In the genomic region with DNA sequence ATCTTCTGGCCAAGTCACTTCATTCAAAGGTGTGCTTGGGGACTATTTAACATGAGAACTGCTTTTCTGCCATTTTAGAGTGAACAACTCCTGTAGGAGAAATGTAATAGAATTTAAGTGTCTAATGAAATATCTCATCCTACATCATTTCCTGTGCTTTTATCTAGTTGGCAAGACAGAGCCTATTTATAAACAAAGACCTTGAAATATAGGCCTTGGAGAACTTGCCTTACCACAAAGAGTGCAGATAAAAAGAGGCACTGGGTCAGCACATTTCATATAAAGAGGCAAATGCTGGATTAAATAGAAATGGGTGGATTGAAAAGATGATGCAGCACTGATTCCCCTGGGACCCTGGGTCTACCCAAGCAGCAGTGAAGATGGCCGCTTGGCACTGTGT, we compare ENCODE assay signal across 18 cellular contexts.
DNase-seq lines count a peak whose midpoint lies in the region; ATAC-seq lines count a peak whose summit lies in the region.
"Had no signal": no experiment of that assay in that cellular context is flagged by ENCODE, and none has a peak within 500 bp of the region (broad histone marks: within the 10 kb centered on the region; RNA-seq: fewer than 3 reads in every experiment).

No MANE protein-coding gene starts in this region.

- H3K4me2 ChIP-seq in BLaER1, result peak overlapping the region; percentile 34
- H3K4me2 ChIP-seq: GM23338 had no signal

- no peak overlapping the region for H3K4me3 ChIP-seq in BLaER1
- H3K4me3 ChIP-seq: BLaER1 treated with 17β-estradiol and CSF1 and Interleukin-3, amounts not matched to agents 10 nM and 100 nM; GM23338 had no signal

- ATAC-seq in activated CD4-positive, alpha-beta T cell treated with anti-CD3 and anti-CD28 coated beads for 36 hours, result no peak
- ATAC-seq: GM23338, HCT116 had no signal

- H3K4me3 Mint-ChIP-seq in activated CD4-positive, alpha-beta T cell treated with anti-CD3 and anti-CD28 coated beads for 36 hours, result no peak overlapping the region
- H3K4me3 Mint-ChIP-seq: B cell; CD14-positive monocyte; CD4-positive, alpha-beta T cell; CD8-positive, alpha-beta memory T cell; GM23338; H9 had no signal

- no peaks in the 10 kb centered on the region for H3K4me1 Mint-ChIP-seq in activated CD4-positive, alpha-beta T cell treated with anti-CD3 and anti-CD28 coated beads for 36 hours
- H3K4me1 Mint-ChIP-seq: B cell, CD14-positive monocyte, GM23338, H9 had no signal

- peaks cover 42% of the 10 kb centered on the region for H3K36me3 Mint-ChIP-seq in activated CD4-positive, alpha-beta T cell treated with anti-CD3 and anti-CD28 coated beads for 36 hours (ENCODE audit: low read depth)

- H3K4me1 ChIP-seq in BLaER1, result peaks cover 7% of the 10 kb centered on the region

- H4K20me1 ChIP-seq in BLaER1, result no peaks in the 10 kb centered on the region
- H4K20me1 ChIP-seq: BLaER1 treated with 17β-estradiol and CSF1 and Interleukin-3, amounts not matched to agents 10 nM and 100 nM had no signal

- H3K36me3 ChIP-seq in BLaER1, result no peaks in the 10 kb centered on the region

- CTCF ChIA-PET in activated CD4-positive, alpha-beta T cell treated with anti-CD3 and anti-CD28 coated beads for 36 hours (lab: Charles Lee), result no interaction called here

- H3K9ac ChIP-seq in BLaER1, result no peak overlapping the region
- H3K9ac ChIP-seq: BLaER1 treated with 17β-estradiol and CSF1 and Interleukin-3, amounts not matched to agents 10 nM and 100 nM had no signal

- H3K27me3 ChIP-seq in BLaER1, result no peaks in the 10 kb centered on the region
- H3K27me3 ChIP-seq: BLaER1 treated with 17β-estradiol and CSF1 and Interleukin-3, amounts not matched to agents 10 nM and 100 nM had no signal

- no peaks in the 10 kb centered on the region for H3K9me3 Mint-ChIP-seq in activated CD4-positive, alpha-beta T cell treated with anti-CD3 and anti-CD28 coated beads for 36 hours (ENCODE audit: low read depth)
- H3K9me3 Mint-ChIP-seq: CD8-positive, alpha-beta memory T cell; GM23338; H9 had no signal

- no peaks in the 10 kb centered on the region for H3K9me3 ChIP-seq in BLaER1
- H3K9me3 ChIP-seq: BLaER1 treated with 17β-estradiol and CSF1 and Interleukin-3, amounts not matched to agents 10 nM and 100 nM had no signal

- POLR2A ChIA-PET in activated CD4-positive, alpha-beta T cell treated with anti-CD3 and anti-CD28 coated beads for 36 hours (lab: Charles Lee), result no interaction called here

- DNase-seq in M059J (ENCODE audit: low read depth) (peak; percentile 3), iris pigment epithelial cell (ENCODE audit: low read depth) (peak; percentile 41), NCI-H82 treated with DMSO at 0.1 percent for 48 hours (lab: John Stamatoyannopoulos, UW; ENCODE audit: unreplicated experiment) (no peak), RKO (ENCODE audit: low spot score) (no peak)
- DNase-seq in activated CD4-positive, alpha-beta T cell treated with anti-CD3 and anti-CD28 coated beads for 36 hours, result no peak
- DNase-seq: CD4-positive, alpha-beta T cell; CD8-positive, alpha-beta memory T cell; DMS 273 treated with DMSO at 0.1 percent for 48 hours; DMS79; GF-D8; H9 had no signal

- H3K27me3 Mint-ChIP-seq in activated CD4-positive, alpha-beta T cell treated with anti-CD3 and anti-CD28 coated beads for 36 hours, result no peaks in the 10 kb centered on the region
- H3K27me3 Mint-ChIP-seq: B cell; CD4-positive, alpha-beta T cell; CD8-positive, alpha-beta memory T cell had no signal

- no peak overlapping the region for H3K27ac Mint-ChIP-seq in activated CD4-positive, alpha-beta T cell treated with anti-CD3 and anti-CD28 coated beads for 36 hours
- H3K27ac Mint-ChIP-seq: B cell; CD14-positive monocyte; CD4-positive, alpha-beta T cell; GM23338; H9 had no signal

- intact Hi-C loops in activated CD4-positive, alpha-beta T cell treated with anti-CD3 and anti-CD28 coated beads for 36 hours (cut with DNase I, micrococcal nuclease), result no loop called here

- no peak overlapping the region for H3K27ac ChIP-seq in BLaER1
- H3K27ac ChIP-seq: 22Rv1; BLaER1 treated with 17β-estradiol and CSF1 and Interleukin-3, amounts not matched to agents 10 nM and 100 nM had no signal

Comparison
In these comparisons a context has a peak if more than half of its experiments do, and no peak if none do; other contexts are left out.
1. DNase-seq: peak in M059J (single experiment) and iris pigment epithelial cell (single experiment); none in activated CD4-positive, alpha-beta T cell treated with anti-CD3 and anti-CD28 coated beads for 36 hours (single experiment), NCI-H82 treated with DMSO at 0.1 percent for 48 hours (single experiment) and RKO (single experiment).